ENCODE assay signal across 8 cellular contexts in the genomic region with DNA sequence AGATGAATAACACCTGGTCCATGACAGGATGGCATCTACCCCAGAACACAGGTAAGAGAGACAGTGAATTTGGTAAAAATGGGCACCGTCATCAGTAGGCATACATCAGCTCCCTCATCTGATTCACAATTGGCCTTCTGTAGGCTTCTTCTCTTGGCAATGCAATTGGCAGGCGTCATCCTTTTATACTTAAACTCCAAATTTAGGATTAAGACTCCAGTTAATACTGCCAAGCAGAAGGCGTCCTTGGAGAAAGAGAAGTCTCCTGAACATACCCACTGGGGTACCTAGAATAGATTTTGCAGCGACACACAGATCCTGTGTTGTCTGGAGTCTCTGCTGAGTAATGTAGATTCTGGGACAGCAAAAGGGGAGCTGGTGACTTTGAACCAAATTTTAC. TPM values are rescaled to one million over a fixed set of nuclear protein-coding genes. Genes with fewer than 3 reads are reported as not detected.
DNase-seq lines count a peak whose midpoint lies in the region; ATAC-seq and TF ChIP-seq lines count a peak whose summit lies in the region.

No MANE protein-coding gene starts in this region.

- no peaks in the 10 kb centered on the region for H3K9me3 Mint-ChIP-seq in activated CD4-positive, alpha-beta T cell treated with anti-CD3 and anti-CD28 coated beads, Interleukin-2, amount 10 ng/mL, durations not matched to agents 7 days and 5 days

- ATAC-seq in GM19455 (IDR thresholded peaks at IDR 0.05; ENCODE audit: unreplicated experiment) (no peak), GM21737 (IDR thresholded peaks at IDR 0.05; ENCODE audit: unreplicated experiment) (no peak)

- H3K36me3 Mint-ChIP-seq in activated CD4-positive, alpha-beta T cell treated with anti-CD3 and anti-CD28 coated beads, Interleukin-2, amount 10 ng/mL, durations not matched to agents 7 days and 5 days (ENCODE audit: low read depth) = no peaks in the 10 kb centered on the region

- peak overlapping the region; percentile 76 for H3K27ac Mint-ChIP-seq in activated CD4-positive, alpha-beta T cell treated with anti-CD3 and anti-CD28 coated beads, Interleukin-2, amount 10 ng/mL, durations not matched to agents 7 days and 5 days

- peaks cover 22% of the 10 kb centered on the region for H3K4me1 Mint-ChIP-seq in activated CD4-positive, alpha-beta T cell treated with anti-CD3 and anti-CD28 coated beads, Interleukin-2, amount 10 ng/mL, durations not matched to agents 7 days and 5 days

- H3K27me3 ChIP-seq in SJCRH30 (no peaks in the 10 kb centered on the region), rectal smooth muscle tissue (ENCODE audit: control insufficient read depth, insufficient read depth, low read length) (no peaks in the 10 kb centered on the region)

- H3K9ac ChIP-seq in rectal smooth muscle tissue (ENCODE audit: low read length) = no peak overlapping the region

- peaks cover 24% of the 10 kb centered on the region for H3K27me3 Mint-ChIP-seq in activated CD4-positive, alpha-beta T cell treated with anti-CD3 and anti-CD28 coated beads, Interleukin-2, amount 10 ng/mL, durations not matched to agents 7 days and 5 days

- H3K36me3 ChIP-seq in SJCRH30 = no peaks in the 10 kb centered on the region
- no peaks in the 10 kb centered on the region for H3K36me3 ChIP-seq in rectal smooth muscle tissue (ENCODE audit: control insufficient read depth, insufficient read depth, low read length)

- CTCF ChIA-PET in activated CD4-positive, alpha-beta T cell treated with anti-CD3 and anti-CD28 coated beads, Interleukin-2, amount 10 ng/mL, durations not matched to agents 7 days and 5 days (lab: Charles Lee) = interaction anchor here (2.7 kb wide), 1 partner anchor 14 kb away, joined by 8 read pairs; no protein-coding TSS in a partner anchor

- POLR2A ChIA-PET in activated CD4-positive, alpha-beta T cell treated with anti-CD3 and anti-CD28 coated beads, Interleukin-2, amount 10 ng/mL, durations not matched to agents 7 days and 5 days (lab: Charles Lee) = no interaction called here

- H3K9me3 ChIP-seq in SJCRH30 (replicated peaks) = no peaks in the 10 kb centered on the region

- H3K27ac ChIP-seq in SJCRH30 (no peak overlapping the region), rectal smooth muscle tissue (ENCODE audit: low read depth, low read length) (no peak overlapping the region)

- no peak for TF ChIP-seq CTCF in fibroblast of mammary gland (conservative IDR thresholded peaks at IDR 0.05; ENCODE audit: control insufficient read depth, insufficient read depth, low read depth, low read length)

- DNase-seq in activated CD4-positive, alpha-beta T cell treated with anti-CD3 and anti-CD28 coated beads, Interleukin-2, amount 10 ng/mL, durations not matched to agents 7 days and 5 days = no peak
- no peak for DNase-seq in activated CD4-positive, alpha-beta T cell treated with anti-CD3 and anti-CD28 coated beads, Interleukin-2, amount 50 U/mL, for 1 hour
- DNase-seq in SJCRH30 (peak in 1 of 2 experiments; percentile 6), fibroblast of mammary gland (ENCODE audit: low read depth) (peak; percentile 8), UCSD-AML1 (lab: John Stamatoyannopoulos, UW; ENCODE audit: unreplicated experiment) (no peak)

- peak overlapping the region; percentile 80 for H3K4me3 Mint-ChIP-seq in activated CD4-positive, alpha-beta T cell treated with anti-CD3 and anti-CD28 coated beads, Interleukin-2, amount 10 ng/mL, durations not matched to agents 7 days and 5 days

- H3K4me3 ChIP-seq in SJCRH30 = peak overlapping the region; percentile 73
- H3K4me3 ChIP-seq in fibroblast of mammary gland (ENCODE audit: control insufficient read depth, low read depth, low read length) = peak overlapping the region; percentile 66
- peak overlapping the region; percentile 99 for H3K4me3 ChIP-seq in rectal smooth muscle tissue (ENCODE audit: low read length)

- H3K4me1 ChIP-seq in SJCRH30 = peaks cover 5% of the 10 kb centered on the region; the same call in 1 of the 2 replicates
- peaks cover 5% of the 10 kb centered on the region for H3K4me1 ChIP-seq in rectal smooth muscle tissue (ENCODE audit: control insufficient read depth, insufficient read depth, low read length)

RNA-seq across cellular contexts. Expression of gene METAP1D, which starts 0.6 kb away (rescaled TPM):
- 1 to 10 TPM; 4.9 to 5.5 TPM for total RNA-seq in activated CD4-positive, alpha-beta T cell treated with anti-CD3 and anti-CD28 coated beads, Interleukin-2, amount 10 ng/mL, durations not matched to agents 7 days and 5 days
- 6.0 and 6.9 TPM in 2 replicates for total RNA-seq in SJCRH30 (2014; rRNA removed; shearing (Covaris generic))
